ENCODE assay signal across 9 cellular contexts in the genomic region with DNA sequence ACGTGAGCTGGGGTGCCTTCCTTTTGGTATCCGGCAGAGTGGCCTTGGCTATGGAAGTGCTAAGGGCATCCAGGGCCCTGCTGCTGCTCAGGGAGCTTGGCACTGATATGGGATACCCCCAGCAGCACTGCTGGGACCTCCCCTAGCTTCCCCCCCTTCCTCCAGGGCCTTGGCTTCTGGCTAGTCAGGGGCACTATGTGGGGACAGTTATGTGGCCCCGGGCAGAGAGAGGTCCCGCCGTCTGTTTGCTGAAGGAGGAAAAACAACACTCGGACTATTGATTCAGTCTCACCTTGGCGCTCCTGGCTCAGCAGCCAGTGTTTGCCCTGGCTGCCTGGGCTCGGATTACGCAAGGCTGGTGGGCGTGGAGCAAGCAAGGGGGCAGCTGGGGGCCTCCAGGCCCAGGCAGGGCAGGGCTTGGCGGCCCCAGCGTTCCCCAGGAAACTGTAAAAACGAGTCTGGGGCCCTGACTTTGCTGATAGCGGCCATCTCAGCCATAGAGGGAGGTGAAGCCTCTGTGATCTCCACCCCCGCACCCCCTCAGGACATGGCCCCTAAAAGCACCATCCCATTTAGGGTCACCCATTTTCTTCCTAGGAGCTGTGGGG. TPM values are rescaled to one million over a fixed set of nuclear protein-coding genes. Genes with fewer than 3 reads are reported as not detected.
DNase-seq lines count a peak whose midpoint lies in the region; ATAC-seq, FAIRE-seq and TF ChIP-seq lines count a peak whose summit lies in the region.
"Had no signal": no experiment of that assay in that cellular context is flagged by ENCODE, and none has a peak within 500 bp of the region (broad histone marks: within the 10 kb centered on the region; RNA-seq: fewer than 3 reads in every experiment).

No MANE protein-coding gene starts in this region.

- no peak overlapping the region for H2AK5ac ChIP-seq in H1 (ENCODE audit: low read depth, low read length)

- POLR2A ChIA-PET in HCT116 (lab: Charles Lee), result no interaction called here
- POLR2A ChIA-PET in H1 (lab: Charles Lee; ENCODE audit: partially characterized antibody), result interaction anchor here (1.1 to 1.8 kb wide), 3 partner anchors 10 to 60 kb away, joined by 3 to 13 read pairs (median 4); a partner anchor contains a TSS

- no peaks in the 10 kb centered on the region for H3K27me3 ChIP-seq in HCT116 (ENCODE audit: insufficient read depth, low read length)
- no peaks in the 10 kb centered on the region for H3K27me3 ChIP-seq in H1 (replicated peaks in 1 of 4; ENCODE audit: control insufficient read depth in 3 of 4, extremely low read depth in 1 of 4, insufficient read depth in 3 of 4, low read length in 3 of 4)
- H3K27me3 ChIP-seq in psoas muscle (ENCODE audit: insufficient read depth in 3 of 3, low read length in 2 of 3), result no peaks in the 10 kb centered on the region

- intact Hi-C loops in HCT116 (cut with micrococcal nuclease) (loop anchor here (5.0 kb wide), 1 partner anchor 227 kb away; no protein-coding TSS in a partner anchor), psoas muscle (cut with DNase I) (loop anchor here (5.0 kb wide), 2 partner anchors 157 to 212 kb away; a partner anchor contains a TSS)

- 0 out of 2 replicates have a peak overlapping the region, but pooled peaks have one; percentile 47 for H2BK5ac ChIP-seq in H1 (ENCODE audit: low read depth, low read length)

- H3K18ac ChIP-seq in H1 (ENCODE audit: extremely low read depth, low read length), result peak overlapping the region; percentile 17

- H3K23ac ChIP-seq in H1 (ENCODE audit: insufficient read length), result no peak overlapping the region

- H3K14ac ChIP-seq in H1 (ENCODE audit: insufficient read length), result no peak overlapping the region

- H4K8ac ChIP-seq in H1 (ENCODE audit: extremely low read depth, insufficient read depth, low read length), result no peak overlapping the region

- H3K36me3 ChIP-seq in HCT116 (ENCODE audit: control insufficient read depth in 1 of 2, insufficient read depth in 2 of 2, low read length in 2 of 2) (peaks cover 10 to 11% of the 10 kb centered on the region in 2 experiments; a peak in 3 of 4 replicates), H1 (ENCODE audit: control insufficient read depth in 2 of 4, insufficient read depth in 4 of 4, low read length in 3 of 4) (peaks cover 0 to 10% (median 4%) of the 10 kb centered on the region in 4 experiments; a peak in 3 of 8 replicates), psoas muscle (ENCODE audit: insufficient read depth in 1 of 2, low read depth in 1 of 2) (peaks cover 0 to 38% of the 10 kb centered on the region in 2 donors)

- H3K27ac ChIP-seq in HCT116 (ENCODE audit: low read depth, low read length) (no peak overlapping the region; the same call in 1 of the 2 replicates), H1 (ENCODE audit: low read depth, low read length) (peak overlapping the region; percentile 55), psoas muscle (peak overlapping the region; percentile 1)

- no peak for FAIRE-seq in H1 (lab: Jason Lieb, UNC)

- no peak overlapping the region for H3K4ac ChIP-seq in H1 (replicated peaks; ENCODE audit: insufficient read length, low read depth, low read length)

- ATAC-seq in HCT116, result no peak
- no peak for ATAC-seq in psoas muscle

- no peak overlapping the region for H2BK120ac ChIP-seq in H1 (replicated peaks; ENCODE audit: low read depth, low read length)

- peaks cover 4% of the 10 kb centered on the region; the same call in 1 of the 2 replicates for H3K23me2 ChIP-seq in H1 (ENCODE audit: low read depth, low read length)

- H3K4me1 ChIP-seq in HCT116 (ENCODE audit: control insufficient read depth in 1 of 2, insufficient read depth in 2 of 2, low read length in 2 of 2), result peaks cover 39 to 41% of the 10 kb centered on the region in 2 experiments
- H3K4me1 ChIP-seq in H1 (replicated peaks in 1 of 4; ENCODE audit: control insufficient read depth in 3 of 4, insufficient read depth in 4 of 4, low read length in 3 of 4), result peaks cover 18 to 36% (median 23%) of the 10 kb centered on the region in 4 experiments
- peaks cover 37% of the 10 kb centered on the region for H3K4me1 ChIP-seq in psoas muscle

- H2BK20ac ChIP-seq in H1 (ENCODE audit: low read length), result peak overlapping the region; percentile 43; the same call in 1 of the 2 replicates

- H3K9me3 ChIP-seq in HCT116 (ENCODE audit: control insufficient read depth in 1 of 2, insufficient read depth in 1 of 2, low read depth in 1 of 2, low read length in 2 of 2) (no peaks in the 10 kb centered on the region), H1 (ENCODE audit: insufficient read depth in 2 of 2, low read depth in 1 of 2, low read length in 1 of 2) (no peaks in the 10 kb centered on the region), psoas muscle (no peaks in the 10 kb centered on the region)

- H2AFZ ChIP-seq in HCT116 (ENCODE audit: low read depth, low read length, poor library complexity, severe bottlenecking) (no peak overlapping the region), H1 (ENCODE audit: low read length) (no peak overlapping the region)

- no peak overlapping the region for H4K5ac ChIP-seq in H1 (ENCODE audit: insufficient read length, low read depth, low read length)

- RAD21 ChIA-PET in HCT116 (lab: Charles Lee; ENCODE audit: low non-redundant PET in 1 of 2, low total read pairs in 2 of 2, uncharacterized antibody in 2 of 2, unreplicated experiment in 2 of 2), result interaction anchor here in 1 of 2 experiments (0.8 kb wide), 1 partner anchor 11 kb away, joined by 3 read pairs; no protein-coding TSS in a partner anchor

- 37% methylated on average over 14 of the region's 15 CpGs; no CpG with 5 or more reads in 1 of the 2 experiments for WGBS in H1 (ENCODE audit: extremely low coverage in 1 of 2, insufficient coverage in 1 of 2, insufficient read length in 1 of 2, insufficient replicate concordance in 2 of 2, low coverage in 1 of 2, low lambda C conversion rate in 2 of 2, missing lambda C conversion rate in 1 of 2), 2 experiments
- 37 to 59% (median 41%) methylated on average over 14 to 15 of the region's 15 CpGs for WGBS in psoas muscle, 3 donors

- no TSS peak for BruUV-seq in HCT116 (replicated peaks; lab: Mats Ljungman, UMichigan)

- H2BK15ac ChIP-seq in H1 (ENCODE audit: low read length), result no peak overlapping the region

- TF ChIP-seq RAD21 in HCT116 (IDR thresholded peaks at IDR 0.05; ENCODE audit: low read depth) (no peak), H1 (IDR thresholded peaks at IDR 0.05 in 1 of 2, conservative IDR thresholded peaks at IDR 0.05 in 1 of 2; ENCODE audit: low read depth in 2 of 2, low read length in 2 of 2) (no peak)

- H2BK12ac ChIP-seq in H1 (ENCODE audit: low read depth, low read length), result no peak overlapping the region

- H3K9ac ChIP-seq in HCT116 (ENCODE audit: low read length), result peak overlapping the region; percentile 27
- H3K9ac ChIP-seq in H1 (replicated peaks in 1 of 4; ENCODE audit: extremely low read depth in 1 of 4, low read depth in 3 of 4, low read length in 3 of 4), result no peak overlapping the region

- DNase-seq in HCT116 (ENCODE audit: low read depth, low spot score), result no peak
- DNase-seq in NCI-H748 (lab: John Stamatoyannopoulos, UW; ENCODE audit: unreplicated experiment), result peak; percentile 77
- peak in 1 of 2 experiments; percentile 71 for DNase-seq in H1 (ENCODE audit: low read depth in 1 of 2, low spot score in 2 of 2)
- DNase-seq in psoas muscle, result no peak
- DNase-seq in germinal center (ENCODE audit: low spot score), result no peak
- no peak for DNase-seq in activated gamma-delta T cell (lab: John Stamatoyannopoulos, UW)
- DNase-seq in stimulated activated CD4-positive, alpha-beta T cell treated with anti-CD3 and anti-CD28 coated beads, Interleukin-4, amount 100 ng/mL, for 1 hour, result no peak
- DNase-seq in NCI-H226, result no peak
- DNase-seq: T-helper 9 cell had no signal

- H4K91ac ChIP-seq in H1 (replicated peaks; ENCODE audit: insufficient read length, low read length), result peak overlapping the region; percentile 76

- peak overlapping the region; percentile 97 for H3K4me2 ChIP-seq in HCT116 (ENCODE audit: low read length)
- peak overlapping the region; percentile 52 to 69 for H3K4me2 ChIP-seq in H1 (ENCODE audit: insufficient read depth in 1 of 2, low read depth in 2 of 2, low read length in 2 of 2)

- no peak overlapping the region for H3K56ac ChIP-seq in H1 (replicated peaks; ENCODE audit: insufficient read length, low read depth, low read length)

- no peak for TF ChIP-seq EP300 in H1 (IDR thresholded peaks at IDR 0.05; ENCODE audit: borderline replicate concordance in 1 of 2, low read depth in 2 of 2, low read length in 2 of 2)

- H4K20me1 ChIP-seq in HCT116 (ENCODE audit: insufficient read depth), result no peaks in the 10 kb centered on the region
- peaks cover 0 to 2% of the 10 kb centered on the region in 2 experiments for H4K20me1 ChIP-seq in H1 (replicated peaks in 1 of 2; ENCODE audit: control insufficient read depth in 1 of 2, insufficient read depth in 2 of 2, low read length in 2 of 2)

- peaks cover 38% of the 10 kb centered on the region for H3K79me2 ChIP-seq in HCT116 (ENCODE audit: insufficient read depth, low read length)
- peaks cover 0 to 5% of the 10 kb centered on the region in 2 experiments; a peak in 2 of 4 replicates for H3K79me2 ChIP-seq in H1 (ENCODE audit: control insufficient read depth in 1 of 2, insufficient read depth in 2 of 2, low read length in 2 of 2)

- CTCF ChIA-PET in HCT116 (lab: Charles Lee) (interaction anchor here (0.8 kb wide), 1 partner anchor 19 kb away, joined by 3 read pairs; no protein-coding TSS in a partner anchor), H1 (lab: Charles Lee; ENCODE audit: partially characterized antibody) (interaction anchor here (0.6 to 2.5 kb wide), 8 partner anchors 8 to 539 kb away, joined by 3 to 28 read pairs (median 3); a partner anchor contains a TSS)

- no peak overlapping the region for H3K4me3 ChIP-seq in HCT116 (replicated peaks in 1 of 2; ENCODE audit: low read depth in 1 of 2, low read length in 2 of 2)
- peak overlapping the region in 2 of 4 experiments; percentile 5 to 13; a peak in 2 of 8 replicates for H3K4me3 ChIP-seq in H1 (ENCODE audit: extremely low read depth in 1 of 4, insufficient read depth in 2 of 4, low read depth in 3 of 4, low read length in 4 of 4)
- peak overlapping the region; percentile 82 for H3K4me3 ChIP-seq in psoas muscle

- TF ChIP-seq CTCF in HCT116 (IDR thresholded peaks at IDR 0.05 in 2 of 3, conservative IDR thresholded peaks at IDR 0.05 in 1 of 3; ENCODE audit: borderline replicate concordance in 1 of 3, insufficient read depth in 1 of 3, low read depth in 2 of 3, low read length in 2 of 3), result no peak
- TF ChIP-seq CTCF in H1 (IDR thresholded peaks at IDR 0.05; ENCODE audit: control extremely low read depth in 1 of 3, insufficient read depth in 1 of 3, low read depth in 1 of 3, low read length in 3 of 3), result no peak
- TF ChIP-seq CTCF in psoas muscle (IDR thresholded peaks at IDR 0.05), result no peak

- H3K9me2 ChIP-seq in HCT116 (ENCODE audit: insufficient read depth), result no peaks in the 10 kb centered on the region

- TF ChIP-seq POLR2A in HCT116 (IDR thresholded peaks at IDR 0.05; ENCODE audit: borderline replicate concordance, extremely low read depth, insufficient read depth, insufficient read length) (no peak), H1 (IDR thresholded peaks at IDR 0.05; ENCODE audit: control extremely low read depth in 1 of 2, low read depth in 2 of 2, low read length in 2 of 2) (no peak)

- peaks cover 2% of the 10 kb centered on the region; the same call in 1 of the 2 replicates for H3K79me1 ChIP-seq in H1 (ENCODE audit: low read depth, low read length)

RNA-seq across cellular contexts. Expression of a gene that starts 5.7 kb away (rescaled TPM):
- total RNA-seq in HCT116 (2021; ENCODE audit: unreplicated experiment) (42.0 TPM), psoas muscle (10 to 100 TPM; 27.2 to 67.8 (median 55.7) TPM)
- 44.6 and 49.9 TPM in 2 replicates for polyA plus RNA-seq in HCT116 (2012)
- 28.0 and 32.1 TPM in 2 replicates for total RNA-seq in H1 (2021; fragmentation: NEBNext Ultra II Directional; extraction: Animal tissue kit (Norgen Biotek cat#: 25700))
- polyA plus RNA-seq in H1 (2011; rRNA removed) (15.8 and 22.5 TPM in 2 replicates), psoas muscle (10 to 100 TPM; 37.6 to 99.3 (median 40.8) TPM)
- polyA plus RNA-seq in H1 (2011; cell fraction: cytosol; rRNA removed), result 14.1 TPM
- 23.4 TPM for polyA plus RNA-seq in H1 (2011; cell fraction: nucleus; rRNA removed)
- polyA plus RNA-seq in H1 (2012, experiment 1 of 2), result 14.0 to 24.5 TPM (median 23.1 TPM) in 4 replicates
- polyA plus RNA-seq in H1 (2012, experiment 2 of 2), result 21.8 TPM
- polyA plus RNA-seq in H1 (2013, experiment 1 of 2), result 25.4 TPM
- 27.3 TPM for polyA plus RNA-seq in H1 (2013, experiment 2 of 2)
- polyA minus RNA-seq in H1 (2011; rRNA and poly(A)+ RNA removed), result 14.0 and 17.4 TPM in 2 replicates
- polyA minus RNA-seq in H1 (2011; cell fraction: cytosol; rRNA and poly(A)+ RNA removed), result 17.1 TPM
- 12.8 TPM for polyA minus RNA-seq in H1 (2011; cell fraction: nucleus; rRNA and poly(A)+ RNA removed)

RNA-seq across cellular contexts. Expression of a gene that starts 10.2 kb away (rescaled TPM):
- total RNA-seq in HCT116 (2021; ENCODE audit: unreplicated experiment), result 5.3 TPM
- 5.6 and 6.2 TPM in 2 replicates for polyA plus RNA-seq in HCT116 (2012)
- 6.8 and 8.6 TPM in 2 replicates for total RNA-seq in H1 (2021; fragmentation: NEBNext Ultra II Directional; extraction: Animal tissue kit (Norgen Biotek cat#: 25700))
- polyA plus RNA-seq in H1 (2011; rRNA removed), result 8.5 and 10.9 TPM in 2 replicates
- polyA plus RNA-seq in H1 (2011; cell fraction: cytosol; rRNA removed), result 9.5 TPM
- 42.5 TPM for polyA plus RNA-seq in H1 (2011; cell fraction: nucleus; rRNA removed)
- polyA plus RNA-seq in H1 (2012, experiment 1 of 2), result 4.2 to 9.7 TPM (median 8.0 TPM) in 4 replicates
- 6.3 TPM for polyA plus RNA-seq in H1 (2012, experiment 2 of 2)
- 3.9 TPM for polyA plus RNA-seq in H1 (2013, experiment 1 of 2)
- polyA plus RNA-seq in H1 (2013, experiment 2 of 2), result 3.0 TPM
- 7.4 and 8.6 TPM in 2 replicates for polyA minus RNA-seq in H1 (2011; rRNA and poly(A)+ RNA removed)
- polyA minus RNA-seq in H1 (2011; cell fraction: cytosol; rRNA and poly(A)+ RNA removed), result 9.8 TPM
- polyA minus RNA-seq in H1 (2011; cell fraction: nucleus; rRNA and poly(A)+ RNA removed), result 18.5 TPM
- total RNA-seq in psoas muscle, result 1 to 10 TPM; 6.7 to 7.7 (median 7.2) TPM
- polyA plus RNA-seq in psoas muscle, result 1 to 10 TPM; 4.2 to 8.1 (median 5.5) TPM

RNA-seq across cellular contexts. Expression of a gene that starts 29.0 kb away (rescaled TPM):
- total RNA-seq in HCT116 (2021; ENCODE audit: unreplicated experiment) (44.9 TPM), psoas muscle (100 to 1,000 TPM in 3 of 4 donors, 10 to 100 TPM in 1; 73.0 to 127 (median 121) TPM)
- 36.8 and 54.6 TPM in 2 replicates for polyA plus RNA-seq in HCT116 (2012)
- total RNA-seq in H1 (2021; fragmentation: NEBNext Ultra II Directional; extraction: Animal tissue kit (Norgen Biotek cat#: 25700)), result 21.9 and 23.1 TPM in 2 replicates
- polyA plus RNA-seq in H1 (2011; rRNA removed) (29.7 and 35.9 TPM in 2 replicates), psoas muscle (100 to 1,000 TPM in 1 of 3 donors, 10 to 100 TPM in 2; 22.9 to 111 (median 41.5) TPM)
- 24.6 TPM for polyA plus RNA-seq in H1 (2011; cell fraction: cytosol; rRNA removed)
- 210 TPM for polyA plus RNA-seq in H1 (2011; cell fraction: nucleus; rRNA removed)
- polyA plus RNA-seq in H1 (2012, experiment 1 of 2), result 16.3 to 19.6 TPM (median 18.4 TPM) in 4 replicates
- polyA plus RNA-seq in H1 (2012, experiment 2 of 2), result 4.7 TPM
- polyA plus RNA-seq in H1 (2013, experiment 1 of 2), result 18.5 TPM
- polyA plus RNA-seq in H1 (2013, experiment 2 of 2), result 14.0 TPM
- 20.9 and 24.9 TPM in 2 replicates for polyA minus RNA-seq in H1 (2011; rRNA and poly(A)+ RNA removed)
- 9.3 TPM for polyA minus RNA-seq in H1 (2011; cell fraction: cytosol; rRNA and poly(A)+ RNA removed)
- 32.5 TPM for polyA minus RNA-seq in H1 (2011; cell fraction: nucleus; rRNA and poly(A)+ RNA removed)

RNA-seq across cellular contexts. Expression of a gene that starts 58.2 kb away (rescaled TPM):
- 20.4 TPM for total RNA-seq in HCT116 (2021; ENCODE audit: unreplicated experiment)
- polyA plus RNA-seq in HCT116 (2012), result 15.2 and 18.2 TPM in 2 replicates
- 16.3 and 17.0 TPM in 2 replicates for total RNA-seq in H1 (2021; fragmentation: NEBNext Ultra II Directional; extraction: Animal tissue kit (Norgen Biotek cat#: 25700))
- polyA plus RNA-seq in H1 (2011; rRNA removed), result 16.5 and 19.6 TPM in 2 replicates
- 20.7 TPM for polyA plus RNA-seq in H1 (2011; cell fraction: cytosol; rRNA removed)
- polyA plus RNA-seq in H1 (2011; cell fraction: nucleus; rRNA removed), result 16.6 TPM
- 10.3 to 16.5 TPM (median 13.7 TPM) in 4 replicates for polyA plus RNA-seq in H1 (2012, experiment 1 of 2)
- polyA plus RNA-seq in H1 (2012, experiment 2 of 2), result 13.7 TPM
- polyA plus RNA-seq in H1 (2013, experiment 1 of 2), result 14.9 TPM
- 13.1 TPM for polyA plus RNA-seq in H1 (2013, experiment 2 of 2)
- 15.6 and 17.6 TPM in 2 replicates for polyA minus RNA-seq in H1 (2011; rRNA and poly(A)+ RNA removed)
- polyA minus RNA-seq in H1 (2011; cell fraction: cytosol; rRNA and poly(A)+ RNA removed), result 11.1 TPM
- 17.6 TPM for polyA minus RNA-seq in H1 (2011; cell fraction: nucleus; rRNA and poly(A)+ RNA removed)
- total RNA-seq in psoas muscle, result 10 to 100 TPM in 3 of 4 donors, 1 to 10 TPM in 1; 9.9 to 25.5 (median 12.9) TPM
- polyA plus RNA-seq in psoas muscle, result 10 to 100 TPM in 2 of 3 donors, 1 to 10 TPM in 1; 7.2 to 23.9 (median 14.0) TPM
